1 cellular context compared by ENCODE assay signal in genomic region chr11:106077609-106078517, GRCh38.
TF ChIP-seq lines count a peak whose summit lies in the region.

AASDHPPT (plus strand) TSS chr11:106077662; CDS start chr11:106077711, 49 bp downstream.

TF ChIP-seq in GM12878, 131 proteins besides CTCF, POLR2A, EP300 and RAD21 (continued from another document):
- TF ChIP-seq POLR2AphosphoS5 (IDR thresholded peaks at IDR 0.05; ENCODE audit: low read length) (peak; percentile 83), YY1 (IDR thresholded peaks at IDR 0.05; ENCODE audit: low read depth, low read length) (peak; percentile 60; the same call in 1 of the 2 replicates), IKZF2 (IDR thresholded peaks at IDR 0.05) (peak in 1 of 2 experiments; percentile 12; a peak in 1 of 4 replicates), SIN3A (IDR thresholded peaks at IDR 0.05; ENCODE audit: low read depth, low read length) (0 out of 2 replicates have a peak, but pooled peaks have one; percentile 4), CBFB (IDR thresholded peaks at IDR 0.05; ENCODE audit: low read depth) (0 out of 2 replicates have a peak, but pooled peaks have one; percentile 38), IKZF1 (conservative IDR thresholded peaks at IDR 0.05) (0 out of 2 replicates have a peak, but pooled peaks have one; percentile 31), CBX5 (IDR thresholded peaks at IDR 0.05; ENCODE audit: low read depth) (no peak), HDGF (IDR thresholded peaks at IDR 0.05) (no peak), SIX5 (IDR thresholded peaks at IDR 0.05; ENCODE audit: low read depth, low read length, severe bottlenecking) (no peak), HDAC2 (IDR thresholded peaks at IDR 0.05) (no peak), NRF1 (conservative IDR thresholded peaks at IDR 0.05; ENCODE audit: low read depth, low read length) (peak; percentile 46; the same call in 1 of the 2 replicates), NKRF (conservative IDR thresholded peaks at IDR 0.05) (peak; percentile 71), GATAD2B (conservative IDR thresholded peaks at IDR 0.05; ENCODE audit: low read depth) (peak; percentile 39; the same call in 1 of the 2 replicates), KLF5 (IDR thresholded peaks at IDR 0.05; ENCODE audit: partially characterized antibody) (peak; percentile 46), RB1 (IDR thresholded peaks at IDR 0.05; ENCODE audit: borderline replicate concordance) (0 out of 2 replicates have a peak, but pooled peaks have one; percentile 62), PML (IDR thresholded peaks at IDR 0.05; ENCODE audit: low read length) (peak; percentile 70; the same call in 1 of the 2 replicates), SMAD5 (IDR thresholded peaks at IDR 0.05; ENCODE audit: low read depth) (peak; percentile 56; the same call in 1 of the 2 replicates), PAX5 (IDR thresholded peaks at IDR 0.05; ENCODE audit: borderline replicate concordance, low read depth, low read length) (no peak; the same call in 1 of the 2 replicates), SMARCA5 (IDR thresholded peaks at IDR 0.05) (0 out of 2 replicates have a peak, but pooled peaks have one; percentile 31), CEBPB (IDR thresholded peaks at IDR 0.05; ENCODE audit: borderline replicate concordance in 1 of 2, low read depth in 2 of 2, low read length in 2 of 2) (no peak), ASH2L (IDR thresholded peaks at IDR 0.05; ENCODE audit: borderline replicate concordance, low read depth) (peak; percentile 86), POLR2AphosphoS2 (IDR thresholded peaks at IDR 0.05; ENCODE audit: low read depth, low read length) (peak; percentile 82), LARP7 (IDR thresholded peaks at IDR 0.05) (peak; percentile 88), HCFC1 (IDR thresholded peaks at IDR 0.05; ENCODE audit: low read length) (0 out of 2 replicates have a peak, but pooled peaks have one; percentile 4)
- TF ChIP-seq, protein P1, sequence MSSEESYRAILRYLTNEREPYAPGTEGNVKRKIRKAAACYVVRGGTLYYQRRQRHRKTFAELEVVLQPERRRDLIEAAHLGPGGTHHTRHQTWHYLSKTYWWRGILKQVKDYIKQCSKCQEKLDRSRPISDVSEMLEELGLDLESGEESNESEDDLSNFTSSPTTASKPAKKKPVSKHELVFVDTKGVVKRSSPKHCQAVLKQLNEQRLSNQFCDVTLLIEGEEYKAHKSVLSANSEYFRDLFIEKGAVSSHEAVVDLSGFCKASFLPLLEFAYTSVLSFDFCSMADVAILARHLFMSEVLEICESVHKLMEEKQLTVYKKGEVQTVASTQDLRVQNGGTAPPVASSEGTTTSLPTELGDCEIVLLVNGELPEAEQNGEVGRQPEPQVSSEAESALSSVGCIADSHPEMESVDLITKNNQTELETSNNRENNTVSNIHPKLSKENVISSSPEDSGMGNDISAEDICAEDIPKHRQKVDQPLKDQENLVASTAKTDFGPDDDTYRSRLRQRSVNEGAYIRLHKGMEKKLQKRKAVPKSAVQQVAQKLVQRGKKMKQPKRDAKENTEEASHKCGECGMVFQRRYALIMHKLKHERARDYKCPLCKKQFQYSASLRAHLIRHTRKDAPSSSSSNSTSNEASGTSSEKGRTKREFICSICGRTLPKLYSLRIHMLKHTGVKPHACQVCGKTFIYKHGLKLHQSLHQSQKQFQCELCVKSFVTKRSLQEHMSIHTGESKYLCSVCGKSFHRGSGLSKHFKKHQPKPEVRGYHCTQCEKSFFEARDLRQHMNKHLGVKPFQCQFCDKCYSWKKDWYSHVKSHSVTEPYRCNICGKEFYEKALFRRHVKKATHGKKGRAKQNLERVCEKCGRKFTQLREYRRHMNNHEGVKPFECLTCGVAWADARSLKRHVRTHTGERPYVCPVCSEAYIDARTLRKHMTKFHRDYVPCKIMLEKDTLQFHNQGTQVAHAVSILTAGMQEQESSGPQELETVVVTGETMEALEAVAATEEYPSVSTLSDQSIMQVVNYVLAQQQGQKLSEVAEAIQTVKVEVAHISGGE (CRISPR knock-in tag; IDR thresholded peaks at IDR 0.05), result no peak
